1 cellular context compared by ENCODE assay signal in the genomic region with DNA sequence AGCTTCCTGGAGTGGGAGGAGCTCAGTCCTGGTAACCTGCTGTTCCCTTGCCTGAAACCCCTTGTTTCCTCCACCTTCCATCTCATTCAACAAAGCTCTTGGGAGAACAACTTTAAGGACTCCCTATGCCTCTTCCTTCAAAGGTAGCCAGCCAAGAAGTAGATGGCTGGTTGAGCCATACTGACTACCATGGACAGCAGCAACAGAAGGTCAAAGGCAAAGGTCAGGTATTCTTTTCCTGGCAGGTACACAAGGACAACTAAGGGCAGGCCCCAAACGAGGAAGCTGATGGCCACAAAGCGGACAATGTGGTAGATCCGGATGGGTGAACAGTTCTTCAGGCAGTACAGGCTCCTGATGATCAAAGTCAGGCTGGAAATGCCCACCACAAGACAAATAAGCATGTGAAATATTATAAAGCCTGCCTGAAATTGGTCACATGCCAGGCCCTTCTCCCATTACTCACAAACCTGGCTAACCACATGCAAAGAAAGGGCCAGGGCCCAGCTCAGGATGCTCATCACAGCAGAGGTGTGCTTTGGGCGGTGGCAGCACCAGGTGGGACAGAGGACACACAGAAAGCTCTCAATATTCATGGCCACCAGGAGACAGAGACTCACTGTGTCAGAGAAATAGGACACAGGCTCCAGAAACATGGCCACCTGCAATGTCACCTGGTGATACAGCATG.
TF ChIP-seq lines count a peak whose summit lies in the region.

No MANE protein-coding gene starts in this region.

TF ChIP-seq in K562, 482 proteins besides CTCF, POLR2A, EP300 and RAD21:
- TF ChIP-seq NR2C1 (IDR thresholded peaks at IDR 0.05), result peak; percentile 39; the same call in 1 of the 2 replicates
- peak; percentile 53; the same call in 1 of the 2 replicates for TF ChIP-seq NR2C1 (tag; IDR thresholded peaks at IDR 0.05)
- peak; percentile 74 for TF ChIP-seq MIER1 (IDR thresholded peaks at IDR 0.05; ENCODE audit: low read depth)
- no peak for TF ChIP-seq ZNF41 (CRISPR knock-in tag; conservative IDR thresholded peaks at IDR 0.05)
- no peak for TF ChIP-seq NR3C1 (CRISPR knock-in tag; IDR thresholded peaks at IDR 0.05)
- TF ChIP-seq EHMT2 (IDR thresholded peaks at IDR 0.05), result peak; percentile 80
- TF ChIP-seq, protein P1, sequence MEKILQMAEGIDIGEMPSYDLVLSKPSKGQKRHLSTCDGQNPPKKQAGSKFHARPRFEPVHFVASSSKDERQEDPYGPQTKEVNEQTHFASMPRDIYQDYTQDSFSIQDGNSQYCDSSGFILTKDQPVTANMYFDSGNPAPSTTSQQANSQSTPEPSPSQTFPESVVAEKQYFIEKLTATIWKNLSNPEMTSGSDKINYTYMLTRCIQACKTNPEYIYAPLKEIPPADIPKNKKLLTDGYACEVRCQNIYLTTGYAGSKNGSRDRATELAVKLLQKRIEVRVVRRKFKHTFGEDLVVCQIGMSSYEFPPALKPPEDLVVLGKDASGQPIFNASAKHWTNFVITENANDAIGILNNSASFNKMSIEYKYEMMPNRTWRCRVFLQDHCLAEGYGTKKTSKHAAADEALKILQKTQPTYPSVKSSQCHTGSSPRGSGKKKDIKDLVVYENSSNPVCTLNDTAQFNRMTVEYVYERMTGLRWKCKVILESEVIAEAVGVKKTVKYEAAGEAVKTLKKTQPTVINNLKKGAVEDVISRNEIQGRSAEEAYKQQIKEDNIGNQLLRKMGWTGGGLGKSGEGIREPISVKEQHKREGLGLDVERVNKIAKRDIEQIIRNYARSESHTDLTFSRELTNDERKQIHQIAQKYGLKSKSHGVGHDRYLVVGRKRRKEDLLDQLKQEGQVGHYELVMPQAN (IDR thresholded peaks at IDR 0.05; ENCODE audit: borderline replicate concordance), result no peak
- TF ChIP-seq, protein P2, sequence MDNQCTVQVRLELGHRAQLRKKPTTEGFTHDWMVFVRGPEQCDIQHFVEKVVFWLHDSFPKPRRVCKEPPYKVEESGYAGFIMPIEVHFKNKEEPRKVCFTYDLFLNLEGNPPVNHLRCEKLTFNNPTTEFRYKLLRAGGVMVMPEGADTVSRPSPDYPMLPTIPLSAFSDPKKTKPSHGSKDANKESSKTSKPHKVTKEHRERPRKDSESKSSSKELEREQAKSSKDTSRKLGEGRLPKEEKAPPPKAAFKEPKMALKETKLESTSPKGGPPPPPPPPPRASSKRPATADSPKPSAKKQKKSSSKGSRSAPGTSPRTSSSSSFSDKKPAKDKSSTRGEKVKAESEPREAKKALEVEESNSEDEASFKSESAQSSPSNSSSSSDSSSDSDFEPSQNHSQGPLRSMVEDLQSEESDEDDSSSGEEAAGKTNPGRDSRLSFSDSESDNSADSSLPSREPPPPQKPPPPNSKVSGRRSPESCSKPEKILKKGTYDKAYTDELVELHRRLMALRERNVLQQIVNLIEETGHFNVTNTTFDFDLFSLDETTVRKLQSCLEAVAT (IDR thresholded peaks at IDR 0.05), result no peak
- TF ChIP-seq RBBP5 (IDR thresholded peaks at IDR 0.05; ENCODE audit: borderline replicate concordance, insufficient read depth, low read length, poor library complexity, severe bottlenecking), result no peak
- no peak for TF ChIP-seq RFX5 (IDR thresholded peaks at IDR 0.05; ENCODE audit: low read depth, low read length)
- TF ChIP-seq, protein P3, sequence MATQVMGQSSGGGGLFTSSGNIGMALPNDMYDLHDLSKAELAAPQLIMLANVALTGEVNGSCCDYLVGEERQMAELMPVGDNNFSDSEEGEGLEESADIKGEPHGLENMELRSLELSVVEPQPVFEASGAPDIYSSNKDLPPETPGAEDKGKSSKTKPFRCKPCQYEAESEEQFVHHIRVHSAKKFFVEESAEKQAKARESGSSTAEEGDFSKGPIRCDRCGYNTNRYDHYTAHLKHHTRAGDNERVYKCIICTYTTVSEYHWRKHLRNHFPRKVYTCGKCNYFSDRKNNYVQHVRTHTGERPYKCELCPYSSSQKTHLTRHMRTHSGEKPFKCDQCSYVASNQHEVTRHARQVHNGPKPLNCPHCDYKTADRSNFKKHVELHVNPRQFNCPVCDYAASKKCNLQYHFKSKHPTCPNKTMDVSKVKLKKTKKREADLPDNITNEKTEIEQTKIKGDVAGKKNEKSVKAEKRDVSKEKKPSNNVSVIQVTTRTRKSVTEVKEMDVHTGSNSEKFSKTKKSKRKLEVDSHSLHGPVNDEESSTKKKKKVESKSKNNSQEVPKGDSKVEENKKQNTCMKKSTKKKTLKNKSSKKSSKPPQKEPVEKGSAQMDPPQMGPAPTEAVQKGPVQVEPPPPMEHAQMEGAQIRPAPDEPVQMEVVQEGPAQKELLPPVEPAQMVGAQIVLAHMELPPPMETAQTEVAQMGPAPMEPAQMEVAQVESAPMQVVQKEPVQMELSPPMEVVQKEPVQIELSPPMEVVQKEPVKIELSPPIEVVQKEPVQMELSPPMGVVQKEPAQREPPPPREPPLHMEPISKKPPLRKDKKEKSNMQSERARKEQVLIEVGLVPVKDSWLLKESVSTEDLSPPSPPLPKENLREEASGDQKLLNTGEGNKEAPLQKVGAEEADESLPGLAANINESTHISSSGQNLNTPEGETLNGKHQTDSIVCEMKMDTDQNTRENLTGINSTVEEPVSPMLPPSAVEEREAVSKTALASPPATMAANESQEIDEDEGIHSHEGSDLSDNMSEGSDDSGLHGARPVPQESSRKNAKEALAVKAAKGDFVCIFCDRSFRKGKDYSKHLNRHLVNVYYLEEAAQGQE (CRISPR knock-in tag; IDR thresholded peaks at IDR 0.05; ENCODE audit: low read depth), result peak; percentile 80
